Comparison of ENCODE assay signal across 8 cellular contexts in genomic region chr1:51569284-51570062, GRCh38. TPM values are rescaled to one million over a fixed set of nuclear protein-coding genes. Genes with fewer than 3 reads are reported as not detected.
DNase-seq lines count a peak whose midpoint lies in the region; ATAC-seq, FAIRE-seq and TF ChIP-seq lines count a peak whose summit lies in the region.

No MANE protein-coding gene starts in this region.

- peaks cover 36% of the 10 kb centered on the region for H3K4me1 Mint-ChIP-seq in endothelial cell (ENCODE audit: unreplicated experiment)

- H3K27me3 ChIP-seq in pancreas = no peaks in the 10 kb centered on the region
- no peaks in the 10 kb centered on the region for H3K27me3 ChIP-seq in SJCRH30

- intact Hi-C loops in pancreas (cut with DNase I) = no loop called here

- H3K4me3 ChIP-seq in pancreas (no peak overlapping the region), SJCRH30 (no peak overlapping the region)

- no peaks in the 10 kb centered on the region for H3K9me3 ChIP-seq in pancreas
- no peaks in the 10 kb centered on the region for H3K9me3 ChIP-seq in SJCRH30 (replicated peaks)

- H3K27me3 Mint-ChIP-seq in endothelial cell (ENCODE audit: unreplicated experiment) = peaks cover 9% of the 10 kb centered on the region

- peak; percentile 85 for ATAC-seq in GM21529 (IDR thresholded peaks at IDR 0.05; ENCODE audit: unreplicated experiment)
- ATAC-seq in pancreas = peak; percentile 89 to 95 (median 90)

- peaks cover 0 to 17% (median 0%) of the 10 kb centered on the region in 3 donors for H3K4me1 ChIP-seq in pancreas
- peaks cover 8% of the 10 kb centered on the region for H3K4me1 ChIP-seq in SJCRH30

- H3K9me3 Mint-ChIP-seq in endothelial cell (ENCODE audit: unreplicated experiment) = no peaks in the 10 kb centered on the region

- H3K36me3 ChIP-seq in pancreas = no peaks in the 10 kb centered on the region
- H3K36me3 ChIP-seq in SJCRH30 = no peaks in the 10 kb centered on the region

- H3K4me3 Mint-ChIP-seq in endothelial cell (ENCODE audit: unreplicated experiment) = no peak overlapping the region

- no peak for FAIRE-seq in pancreas (lab: Jason Lieb, UNC)

- WGBS in pancreas, 2 donors = 43 to 50% methylated on average over 4 of the region's 4 CpGs

- TF ChIP-seq CTCF in GM10266 (IDR thresholded peaks at IDR 0.05; ENCODE audit: control insufficient read depth, insufficient read depth, low read depth, missing control alignments) = peak; percentile 36
- TF ChIP-seq CTCF in VCaP (conservative IDR thresholded peaks at IDR 0.05) = peak; percentile 37
- no peak for TF ChIP-seq CTCF in endothelial cell (IDR thresholded peaks at IDR 0.05; ENCODE audit: unreplicated experiment)
- TF ChIP-seq CTCF in pancreas (IDR thresholded peaks at IDR 0.05) = no peak

- DNase-seq in GM10266 (ENCODE audit: extremely low spot score) (peak; percentile 19), HT-29 (ENCODE audit: low spot score) (peak; percentile 83), endothelial cell (ENCODE audit: low spot score) (no peak), pancreas (peak in 3 of 6 donors; percentile 18 to 52 (median 42)), RPMI8226 (no peak), SJCRH30 (no peak)

- H3K36me3 Mint-ChIP-seq in endothelial cell (ENCODE audit: low read depth, unreplicated experiment) = no peaks in the 10 kb centered on the region

- H3K27ac Mint-ChIP-seq in endothelial cell (ENCODE audit: unreplicated experiment) = peak overlapping the region; percentile 96

- H3K27ac ChIP-seq in VCaP (no peak overlapping the region), pancreas (peak overlapping the region in 2 of 4 donors; percentile 37 to 47), SJCRH30 (no peak overlapping the region)

RNA-seq across cellular contexts. Expression of gene OSBPL9, which starts 47.4 kb away (rescaled TPM):
- 37.0 and 43.2 TPM in 2 replicates for total RNA-seq in HT-29 (2014; rRNA removed; shearing (Covaris generic))
- 91.2 TPM for total RNA-seq in endothelial cell (ENCODE audit: unreplicated experiment)
- 10 to 100 TPM; 31.8 to 46.0 (median 35.6) TPM for total RNA-seq in pancreas
- 10 to 100 TPM; 30.7 to 51.0 TPM for polyA plus RNA-seq in pancreas
- total RNA-seq in SJCRH30 (2014; rRNA removed; shearing (Covaris generic)) = 144 and 147 TPM in 2 replicates

RNA-seq across cellular contexts. Expression of gene EPS15, which starts 50.4 kb away (rescaled TPM):
- 7.6 and 9.4 TPM in 2 replicates for total RNA-seq in HT-29 (2014; rRNA removed; shearing (Covaris generic))
- 120 TPM for total RNA-seq in endothelial cell (ENCODE audit: unreplicated experiment)
- total RNA-seq in pancreas = 10 to 100 TPM; 23.4 to 42.0 (median 28.4) TPM
- 10 to 100 TPM in 1 of 2 donors, 1 to 10 TPM in 1; 9.9 to 15.6 TPM for polyA plus RNA-seq in pancreas
- 30.1 and 34.7 TPM in 2 replicates for total RNA-seq in SJCRH30 (2014; rRNA removed; shearing (Covaris generic))

Comparison
In these comparisons a context has a peak if more than half of its experiments do, and no peak if none do; other contexts are left out.
1. DNase-seq: peak in GM10266 (single experiment) and HT-29 (single experiment); none in endothelial cell (single experiment), RPMI8226 (single experiment) and SJCRH30 (0 of 2).
2. CTCF ChIP-seq: peak in GM10266 (single experiment) and VCaP (single experiment); none in endothelial cell (single experiment) and pancreas (0 of 4).